Comparison of ENCODE assay signal across 13 cellular contexts in genomic region chr1:67110352-67110751, GRCh38. TPM values are rescaled to one million over a fixed set of nuclear protein-coding genes. Genes with fewer than 3 reads are reported as not detected.
DNase-seq lines count a peak whose midpoint lies in the region; ATAC-seq and TF ChIP-seq lines count a peak whose summit lies in the region.
"Had no signal": no experiment of that assay in that cellular context is flagged by ENCODE, and none has a peak within 500 bp of the region (broad histone marks: within the 10 kb centered on the region; RNA-seq: fewer than 3 reads in every experiment).

No MANE protein-coding gene starts in this region.

- 11% methylated on average over 2 of the region's 2 CpGs for WGBS in right lobe of liver (ENCODE audit: insufficient coverage, low coverage, low lambda C conversion rate, missing lambda C conversion rate)

- peaks cover 2% of the 10 kb centered on the region for H3K9me3 Mint-ChIP-seq in activated naive CD4-positive, alpha-beta T cell treated with anti-CD3 and anti-CD28 coated beads for 36 hours

- H3K4me1 ChIP-seq in right lobe of liver, result no peaks in the 10 kb centered on the region
- H3K4me1 ChIP-seq: tibial nerve had no signal

- no peak overlapping the region for H3K4me3 Mint-ChIP-seq in activated naive CD4-positive, alpha-beta T cell treated with anti-CD3 and anti-CD28 coated beads for 36 hours
- H3K4me3 Mint-ChIP-seq: mesothelial cell of epicardium had no signal

- DNase-seq in SIG-M5 treated with dmso at 0.1 percent for 504 hours (lab: John Stamatoyannopoulos, UW; ENCODE audit: unreplicated experiment), result peak; percentile 12
- DNase-seq in SIG-M5 (lab: John Stamatoyannopoulos, UW), result no peak
- DNase-seq in NAMALWA (ENCODE audit: low spot score), result peak; percentile 63
- no peak for DNase-seq in right lobe of liver
- DNase-seq in NCI-H1105 treated with DMSO at 0.1 percent for 48 hours (lab: John Stamatoyannopoulos, UW), result no peak
- no peak for DNase-seq in activated naive CD4-positive, alpha-beta T cell treated with anti-CD3 and anti-CD28 coated beads for 36 hours
- no peak for DNase-seq in NCI-H1436 (lab: John Stamatoyannopoulos, UW)
- DNase-seq: NCI-H510A had no signal

- no peak for TF ChIP-seq CTCF in right lobe of liver (IDR thresholded peaks at IDR 0.05)

- ATAC-seq in HG02973 (IDR thresholded peaks at IDR 0.05; ENCODE audit: unreplicated experiment) (peak; percentile 61), right lobe of liver (no peak)

- intact Hi-C loops in right lobe of liver (cut with DNase I), result no loop called here
- intact Hi-C loops in activated naive CD4-positive, alpha-beta T cell treated with anti-CD3 and anti-CD28 coated beads for 36 hours (cut with micrococcal nuclease), result no loop called here

- no peaks in the 10 kb centered on the region for H3K27me3 ChIP-seq in right lobe of liver
- H3K27me3 ChIP-seq: tibial nerve had no signal

- H3K27me3 Mint-ChIP-seq in activated naive CD4-positive, alpha-beta T cell treated with anti-CD3 and anti-CD28 coated beads for 36 hours (ENCODE audit: low read depth), result no peaks in the 10 kb centered on the region

- no peaks in the 10 kb centered on the region for H3K9me3 ChIP-seq in right lobe of liver

- H3K27ac Mint-ChIP-seq in activated naive CD4-positive, alpha-beta T cell treated with anti-CD3 and anti-CD28 coated beads for 36 hours, result no peak overlapping the region
- H3K27ac Mint-ChIP-seq: mesothelial cell of epicardium had no signal

- CTCF ChIA-PET in activated naive CD4-positive, alpha-beta T cell treated with anti-CD3 and anti-CD28 coated beads for 36 hours (lab: Charles Lee), result no interaction called here

- no peaks in the 10 kb centered on the region for H3K36me3 ChIP-seq in right lobe of liver
- H3K36me3 ChIP-seq: tibial nerve had no signal

- H3K27ac ChIP-seq in right lobe of liver, result no peak overlapping the region
- H3K27ac ChIP-seq: 22Rv1, tibial nerve had no signal

- no peak overlapping the region for H3K4me3 ChIP-seq in right lobe of liver
- H3K4me3 ChIP-seq: tibial nerve had no signal

- H3K4me1 Mint-ChIP-seq in activated naive CD4-positive, alpha-beta T cell treated with anti-CD3 and anti-CD28 coated beads for 36 hours (ENCODE audit: low read depth), result no peaks in the 10 kb centered on the region

- H3K36me3 Mint-ChIP-seq in activated naive CD4-positive, alpha-beta T cell treated with anti-CD3 and anti-CD28 coated beads for 36 hours (ENCODE audit: low read depth), result no peaks in the 10 kb centered on the region

- TF ChIP-seq POLR2A in right lobe of liver (IDR thresholded peaks at IDR 0.05), result no peak

RNA-seq across cellular contexts. Expression of gene C1orf141, which starts 24.4 kb away (rescaled TPM):
- total RNA-seq in right lobe of liver, result not detected
- under 1 TPM in 1 of 2 experiments, not detected in 1; 0.25 TPM for total RNA-seq in activated naive CD4-positive, alpha-beta T cell treated with anti-CD3 and anti-CD28 coated beads for 36 hours
- total RNA-seq: astrocyte, tibial nerve had no signal

RNA-seq across cellular contexts. Expression of gene IL23R, which starts 55.9 kb away (rescaled TPM):
- total RNA-seq in right lobe of liver, result under 1 TPM in 1 of 6 experiments, not detected in 5; 0.12 TPM
- 10 to 100 TPM; 12.2 to 14.9 TPM for total RNA-seq in activated naive CD4-positive, alpha-beta T cell treated with anti-CD3 and anti-CD28 coated beads for 36 hours
- total RNA-seq: astrocyte, tibial nerve had no signal

RNA-seq across cellular contexts. Expression of gene SLC35D1, which starts 56.4 kb away (rescaled TPM):
- total RNA-seq in right lobe of liver, result 10 to 100 TPM; 36.9 to 70.7 (median 52.0) TPM
- total RNA-seq in activated naive CD4-positive, alpha-beta T cell treated with anti-CD3 and anti-CD28 coated beads for 36 hours, result 10 to 100 TPM; 10.5 to 11.1 TPM

Comparison
In these comparisons a context has a peak if more than half of its experiments do, and no peak if none do; other contexts are left out.
1. DNase-seq: peak in SIG-M5 treated with dmso at 0.1 percent for 504 hours (single experiment) and NAMALWA (single experiment); none in SIG-M5 (single experiment), right lobe of liver (0 of 3), NCI-H1105 treated with DMSO at 0.1 percent for 48 hours (single experiment), activated naive CD4-positive, alpha-beta T cell treated with anti-CD3 and anti-CD28 coated beads for 36 hours (single experiment) and NCI-H1436 (single experiment).
2. RNA of gene IL23R, which starts 55.9 kb away (total RNA-seq): 12.2 to 14.9 TPM in activated naive CD4-positive, alpha-beta T cell treated with anti-CD3 and anti-CD28 coated beads for 36 hours; 0.12 TPM in right lobe of liver; every median in the first group is over 10 times any median in the second.